In genomic region chr5:139650031-139650688, GRCh38 we compare ENCODE assay signal across 8 cellular contexts. TPM values are rescaled to one million over a fixed set of nuclear protein-coding genes. Genes with fewer than 3 reads are reported as not detected.
A peak's percentile ranks its signal among the peaks of the same experiment; 100 is the strongest.
DNase-seq lines count a peak whose midpoint lies in the region; ATAC-seq and TF ChIP-seq lines count a peak whose summit lies in the region.

No MANE protein-coding gene starts in this region.

- TF ChIP-seq EP300 in tibial nerve (IDR thresholded peaks at IDR 0.05), result peak in 1 of 2 donors; percentile 7

- H3K23ac ChIP-seq in mesendoderm (ENCODE audit: low read length), result no peak overlapping the region

- no peaks in the 10 kb centered on the region for H3K9me3 ChIP-seq in colonic mucosa
- H3K9me3 ChIP-seq in tibial nerve, result no peaks in the 10 kb centered on the region

- H3K36me3 ChIP-seq in colonic mucosa (no peaks in the 10 kb centered on the region), mesendoderm (ENCODE audit: control insufficient read depth, insufficient read depth, low read length) (no peaks in the 10 kb centered on the region), tibial nerve (no peaks in the 10 kb centered on the region)

- DNase-seq in G401 (ENCODE audit: low spot score) (peak; percentile 41), NCI-H69 (lab: John Stamatoyannopoulos, UW) (peak; percentile 65), colonic mucosa (peak; percentile 64), mesendoderm (peak; percentile 74), tibial nerve (ENCODE audit: low spot score in 2 of 2) (no peak), SIG-M5 (lab: John Stamatoyannopoulos, UW) (no peak)
- no peak for DNase-seq in activated effector memory CD4-positive, alpha-beta T cell treated with Interleukin-2 at 50 U/mL for 16 hours

- peak overlapping the region; percentile 52 for H2BK120ac ChIP-seq in mesendoderm (ENCODE audit: low read depth, low read length)

- H3K79me2 ChIP-seq in mesendoderm (ENCODE audit: control insufficient read depth, insufficient read depth, low read length), result peaks cover 63% of the 10 kb centered on the region

- H3K56ac ChIP-seq in mesendoderm (ENCODE audit: low read length), result peak overlapping the region; percentile 94

- H3K4me3 ChIP-seq in colonic mucosa, result peak overlapping the region; percentile 84
- H3K4me3 ChIP-seq in mesendoderm (ENCODE audit: low read length), result peak overlapping the region; percentile 89
- peak overlapping the region; percentile 66 to 92 (median 88) for H3K4me3 ChIP-seq in tibial nerve

- H3K4me2 ChIP-seq in mesendoderm (ENCODE audit: low read length), result peak overlapping the region; percentile 65

- no peak for ATAC-seq in GM21447 (IDR thresholded peaks at IDR 0.05; ENCODE audit: unreplicated experiment)

- H3K4me1 ChIP-seq in colonic mucosa, result peaks cover 21% of the 10 kb centered on the region
- peaks cover 33% of the 10 kb centered on the region for H3K4me1 ChIP-seq in mesendoderm (ENCODE audit: control insufficient read depth, low read depth, low read length)
- peaks cover 5 to 69% (median 58%) of the 10 kb centered on the region in 4 donors for H3K4me1 ChIP-seq in tibial nerve

- intact Hi-C loops in colonic mucosa (cut with DNase I), result no loop called here

- no peak overlapping the region for H2BK15ac ChIP-seq in mesendoderm (replicated peaks; ENCODE audit: low read depth)

- peak overlapping the region; percentile 85 for H3K9ac ChIP-seq in colonic mucosa (ENCODE audit: low read depth in 2 of 2, low read length in 2 of 2)
- H3K9ac ChIP-seq in mesendoderm (ENCODE audit: low read length), result peak overlapping the region; percentile 96

- in situ Hi-C loops in G401 (cut with HindIII; ENCODE audit: low sequenced_read_pairs), result no loop called here

- no peaks in the 10 kb centered on the region for H3K27me3 ChIP-seq in colonic mucosa
- no peaks in the 10 kb centered on the region for H3K27me3 ChIP-seq in mesendoderm (ENCODE audit: insufficient read depth, low read length, poor library complexity)
- no peaks in the 10 kb centered on the region for H3K27me3 ChIP-seq in tibial nerve

- H2AK5ac ChIP-seq in mesendoderm (ENCODE audit: low read length), result no peak overlapping the region

- H3K79me1 ChIP-seq in mesendoderm (ENCODE audit: low read length), result peaks cover 2% of the 10 kb centered on the region

- TF ChIP-seq POLR2A in tibial nerve (IDR thresholded peaks at IDR 0.05), result no peak

- no peak overlapping the region for H4K8ac ChIP-seq in mesendoderm (ENCODE audit: low read depth, low read length)

- no peak overlapping the region for H4K5ac ChIP-seq in mesendoderm (ENCODE audit: low read length)

- H3K18ac ChIP-seq in mesendoderm (ENCODE audit: low read length), result peak overlapping the region; percentile 98

- no CpG with 5 or more reads among the region's 48 CpGs for WGBS in mesendoderm (ENCODE audit: extremely low coverage, insufficient coverage, low lambda C conversion rate)
- 0 to 1% methylated on average over 17 to 24 of the region's 48 CpGs for WGBS in tibial nerve, 2 donors

- TF ChIP-seq CTCF in colonic mucosa (IDR thresholded peaks at IDR 0.05) (peak; percentile 13), tibial nerve (IDR thresholded peaks at IDR 0.05) (peak; percentile 30 to 67 (median 44))

- H2BK5ac ChIP-seq in mesendoderm (ENCODE audit: low read length), result peak overlapping the region; percentile 71

- peak overlapping the region; percentile 76 for H3K4ac ChIP-seq in mesendoderm (ENCODE audit: low read depth, low read length)

- H3K27ac ChIP-seq in colonic mucosa (peak overlapping the region; percentile 72), mesendoderm (ENCODE audit: low read depth, low read length) (peak overlapping the region; percentile 96), tibial nerve (peak overlapping the region; percentile 87 to 98 (median 90))

RNA-seq across cellular contexts. Expression of gene CXXC5, which starts 2.0 kb away (rescaled TPM):
- 280 and 322 TPM in 2 replicates for total RNA-seq in G401 (2014; rRNA removed; shearing (Covaris generic))
- 10 to 100 TPM; 32.3 to 40.4 TPM for total RNA-seq in colonic mucosa
- 90.1 TPM for polyA plus RNA-seq in mesendoderm (2013, experiment 1 of 2)
- polyA plus RNA-seq in mesendoderm (2013, experiment 2 of 2), result 88.3 TPM
- 10 to 100 TPM; 45.0 to 80.4 (median 67.0) TPM for total RNA-seq in tibial nerve

Comparison
In these comparisons a context has a peak if more than half of its experiments do, and no peak if none do; other contexts are left out.
1. DNase-seq: peak in G401 (single experiment), NCI-H69 (single experiment), colonic mucosa (single experiment) and mesendoderm (single experiment); none in tibial nerve (0 of 2), activated effector memory CD4-positive, alpha-beta T cell treated with Interleukin-2 at 50 U/mL for 16 hours (single experiment) and SIG-M5 (single experiment).
2. Peak in every context shown above with its lines, with median percentiles within 50 percentile points of each other: H3K27ac ChIP-seq and H3K4me3 ChIP-seq.